Comparison of ENCODE assay signal across 8 cellular contexts in genomic region chr1:205749826-205750682, GRCh38. TPM values are rescaled to one million over a fixed set of nuclear protein-coding genes. Genes with fewer than 3 reads are reported as not detected.
DNase-seq lines count a peak whose midpoint lies in the region; ATAC-seq, FAIRE-seq and TF ChIP-seq lines count a peak whose summit lies in the region.

TSS of gene NUCKS1 (minus strand) at chr1:205750182. CDS start at chr1:205749973, 209 bp downstream.

- H4K12ac ChIP-seq in trophoblast cell (ENCODE audit: low read depth, low read length) = peak within 1 kb of the TSS; percentile 92

- 0 to 1% (median 1%) methylated on average over 36 to 54 of the region's 54 CpGs for WGBS in adipose tissue, 3 donors
- WGBS in trophoblast cell (ENCODE audit: extremely low coverage, insufficient coverage, insufficient read length) = no CpG with 5 or more reads among the region's 54 CpGs
- 0 to 1% methylated on average over 11 to 47 of the region's 54 CpGs for WGBS in transverse colon (ENCODE audit: low coverage in 1 of 2), 2 donors

- peak within 1 kb of the TSS; percentile 93 for H2BK120ac ChIP-seq in trophoblast cell (ENCODE audit: insufficient read depth, low read length, poor library complexity)

- TF ChIP-seq POLR2A in GM12891 (IDR thresholded peaks at IDR 0.05; ENCODE audit: low read depth, low read length) (peak; percentile 24), transverse colon (IDR thresholded peaks at IDR 0.05) (peak; percentile 64)

- TF ChIP-seq CTCF in transverse colon (IDR thresholded peaks at IDR 0.05) = peak in 3 of 5 experiments; percentile 4 to 47 (median 16)

- peak within 1 kb of the TSS; percentile 93 to 98 (median 96) for H3K4me3 Mint-ChIP-seq in T-cell

- H3K18ac ChIP-seq in trophoblast cell (ENCODE audit: low read length) = peak within 1 kb of the TSS; percentile 96

- H3K27me3 ChIP-seq in trophoblast cell (ENCODE audit: insufficient read depth, low read length) (no peaks in the 10 kb centered on the region), transverse colon (peaks cover 5% of the 10 kb centered on the region)

- H3K27ac ChIP-seq in adipose tissue (ENCODE audit: low read depth, low read length) (peak within 1 kb of the TSS; percentile 70), trophoblast cell (ENCODE audit: low read depth, low read length) (peak within 1 kb of the TSS; percentile 98), transverse colon (peak within 1 kb of the TSS; percentile 99 to 100 (median 100))

- intact Hi-C loops in cardiac septum (cut with DNase I) = loop anchor here (2.0 to 5.0 kb wide), 2 partner anchors 25 to 62 kb away; partner anchors contain the start of genes RAB29 and SLC41A1
- intact Hi-C loops in transverse colon (cut with DNase I; ENCODE audit: low total_unique reads) = no loop called here

- H3K27ac Mint-ChIP-seq in T-cell = peak within 1 kb of the TSS; percentile 96 to 99

- peak within 1 kb of the TSS; percentile 90 for H3K9ac ChIP-seq in trophoblast cell (ENCODE audit: low read length)

- H3K4me2 ChIP-seq in trophoblast cell (ENCODE audit: low read length) = peak within 1 kb of the TSS; percentile 86

- H3K14ac ChIP-seq in trophoblast cell (ENCODE audit: low read length) = peak within 1 kb of the TSS; percentile 98

- peak within 1 kb of the TSS; percentile 92 for H3K4me3 ChIP-seq in trophoblast cell (ENCODE audit: low read depth, low read length)
- peak within 1 kb of the TSS; percentile 85 to 98 (median 88) for H3K4me3 ChIP-seq in transverse colon

- TF ChIP-seq EP300 in transverse colon (IDR thresholded peaks at IDR 0.05; ENCODE audit: low read depth) = no peak

- H3K23ac ChIP-seq in trophoblast cell (ENCODE audit: low read length) = no peak within 1 kb of the TSS

- H3K36me3 ChIP-seq in trophoblast cell (ENCODE audit: control insufficient read depth in 1 of 2, insufficient read depth in 2 of 2, low read length in 2 of 2) = peaks cover 0 to 2% of the 10 kb centered on the region in 2 experiments
- H3K36me3 ChIP-seq in transverse colon = no peaks in the 10 kb centered on the region

- H3K9me3 ChIP-seq in trophoblast cell (ENCODE audit: insufficient read depth, low read depth, low read length) (no peaks in the 10 kb centered on the region), transverse colon (no peaks in the 10 kb centered on the region)

- in situ Hi-C loops in transverse colon (cut with MboI; ENCODE audit: low pct_ligation_motif_present in 1 of 4, low pct_unique_long_range_greater_than_20kb in 1 of 4, low sequenced_read_pairs in 3 of 4) = no loop called here

- peaks cover 37 to 45% (median 42%) of the 10 kb centered on the region in 3 donors for H3K4me1 Mint-ChIP-seq in T-cell

- peak within 1 kb of the TSS; percentile 100 for H4K91ac ChIP-seq in trophoblast cell (ENCODE audit: low read depth, low read length)

- peaks cover 16% of the 10 kb centered on the region for H3K79me2 ChIP-seq in trophoblast cell (ENCODE audit: control insufficient read depth, insufficient read depth, low read length, poor library complexity)

- DNase-seq in GM12891 (ENCODE audit: insufficient read length, low spot score) (peak; percentile 58), NCI-H1436 treated with DMSO at 0.1 percent for 48 hours (lab: John Stamatoyannopoulos, UW) (peak; percentile 99), T-cell (peak; percentile 92 to 99 (median 98)), cardiac septum (ENCODE audit: low spot score) (peak; percentile 98), trophoblast cell (peak; percentile 98 to 99), transverse colon (peak; percentile 98)

- no peaks in the 10 kb centered on the region for H3K27me3 Mint-ChIP-seq in T-cell

- peak within 1 kb of the TSS; percentile 93 for H2AFZ ChIP-seq in trophoblast cell (ENCODE audit: insufficient read depth, low read length, poor library complexity)

- peak within 1 kb of the TSS; percentile 98 for H2BK5ac ChIP-seq in trophoblast cell (ENCODE audit: low read depth, low read length, poor library complexity)

- POLR2A ChIA-PET in T-cell (lab: Charles Lee) = interaction anchor here (0.6 to 1.0 kb wide), 4 partner anchors 9 to 805 kb away, joined by 3 to 7 read pairs (median 4); no protein-coding TSS in a partner anchor

- H2AK5ac ChIP-seq in trophoblast cell (ENCODE audit: low read length) = peak within 1 kb of the TSS; percentile 98

- no peaks in the 10 kb centered on the region for H3K9me3 Mint-ChIP-seq in T-cell

- H4K8ac ChIP-seq in trophoblast cell (ENCODE audit: low read depth, low read length) = peak within 1 kb of the TSS; percentile 99

- peaks cover 0 to 5% of the 10 kb centered on the region in 2 experiments for H3K4me1 ChIP-seq in trophoblast cell (ENCODE audit: control insufficient read depth in 1 of 2, insufficient read depth in 2 of 2, low read length in 2 of 2)
- H3K4me1 ChIP-seq in transverse colon = peaks cover 15 to 36% (median 29%) of the 10 kb centered on the region in 4 donors

- H3K4ac ChIP-seq in trophoblast cell (ENCODE audit: low read depth, low read length) = peak within 1 kb of the TSS; percentile 99

- ATAC-seq in HG02840 (IDR thresholded peaks at IDR 0.05; ENCODE audit: low FRiP score, unreplicated experiment) (peak; percentile 70), T-cell (replicated peaks in 1 of 4) (peak; percentile 82 to 88 (median 88))

- no peaks in the 10 kb centered on the region for H3K36me3 Mint-ChIP-seq in T-cell

- H2BK12ac ChIP-seq in trophoblast cell (ENCODE audit: low read length) = no peak within 1 kb of the TSS

- H3K79me1 ChIP-seq in trophoblast cell (ENCODE audit: low read length) = peaks cover 12% of the 10 kb centered on the region

- CTCF ChIA-PET in T-cell (lab: Charles Lee) = interaction anchor here in 1 of 2 donors (2.0 kb wide), 1 partner anchor 32 kb away, joined by 8 read pairs; no protein-coding TSS in a partner anchor

- peak; percentile 98 for FAIRE-seq in GM12891 (lab: Jason Lieb, UNC)

TF ChIP-seq in GM12891, 5 proteins besides CTCF, POLR2A, EP300 and RAD21:
- TF ChIP-seq POLR2AphosphoS5 (IDR thresholded peaks at IDR 0.05; ENCODE audit: low read depth, low read length) = peak; percentile 66; the same call in 1 of the 2 replicates
- TF ChIP-seq POU2F2 (IDR thresholded peaks at IDR 0.05; ENCODE audit: low read depth, low read length) = no peak
- TF ChIP-seq PAX5 (IDR thresholded peaks at IDR 0.05; ENCODE audit: insufficient read depth, low read length, severe bottlenecking) = no peak
- TF ChIP-seq TAF1 (IDR thresholded peaks at IDR 0.05; ENCODE audit: low read depth, low read length) = peak; percentile 59

RNA-seq across cellular contexts. Expression of gene NUCKS1, which starts in this region (rescaled TPM):
- 35.9 TPM for polyA plus RNA-seq in GM12891 (2012; ENCODE audit: low read depth, missing spikeins)
- total RNA-seq in T-cell (100 to 1,000 TPM in 1 of 5 donors, 10 to 100 TPM in 4; 84.0 to 101 (median 94.6) TPM), cardiac septum (213 TPM), transverse colon (10 to 100 TPM; 21.7 to 45.7 (median 35.1) TPM)
- polyA plus RNA-seq in adipose tissue = 10 to 100 TPM; 15.3 to 71.1 (median 36.1) TPM
- polyA plus RNA-seq in trophoblast cell (2013) = 151 and 162 TPM in 2 replicates

Comparison
In these comparisons a context has a peak if more than half of its experiments do, and no peak if none do; other contexts are left out.
1. Peak in every context shown above with its lines: DNase-seq, ATAC-seq, H3K4me3 ChIP-seq and H3K27ac ChIP-seq.